9 cellular contexts compared by ENCODE assay signal in the genomic region with DNA sequence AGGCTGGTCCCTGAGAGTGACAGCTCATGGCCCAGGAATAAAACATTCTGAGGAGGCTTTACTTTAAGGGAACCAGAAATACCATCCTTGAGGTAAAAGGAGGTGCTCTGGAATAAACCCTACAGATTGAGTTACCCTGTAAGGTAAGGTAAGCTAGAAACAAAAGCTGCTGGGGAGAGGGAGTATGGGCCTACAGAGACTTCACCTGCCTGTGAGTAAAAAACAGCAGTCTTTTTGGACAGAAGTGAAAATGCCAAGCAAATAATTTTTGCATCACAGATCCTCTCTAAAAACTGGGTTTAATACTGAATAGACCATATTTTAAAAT. TPM values are rescaled to one million over a fixed set of nuclear protein-coding genes. Genes with fewer than 3 reads are reported as not detected.
DNase-seq lines count a peak whose midpoint lies in the region; ATAC-seq, FAIRE-seq and TF ChIP-seq lines count a peak whose summit lies in the region.
"Had no signal": no experiment of that assay in that cellular context is flagged by ENCODE, and none has a peak within 500 bp of the region (broad histone marks: within the 10 kb centered on the region; RNA-seq: fewer than 3 reads in every experiment).

No MANE protein-coding gene starts in this region.

- TF ChIP-seq CTCF in activated CD8-positive, alpha-beta T cell treated with anti-CD3 and anti-CD28 coated beads for 36 hours (IDR thresholded peaks at IDR 0.05): no peak
- no peak for TF ChIP-seq CTCF in kidney (IDR thresholded peaks at IDR 0.05; ENCODE audit: borderline replicate concordance, extremely low read depth, insufficient read depth)

- H3K27ac ChIP-seq in kidney (ENCODE audit: low read depth in 2 of 2, low read length in 2 of 2) (peak overlapping the region; percentile 28 to 93), subcutaneous abdominal adipose tissue (ENCODE audit: low read depth, low read length) (peak overlapping the region; percentile 99)

- H3K4me1 Mint-ChIP-seq in activated CD8-positive, alpha-beta T cell treated with anti-CD3 and anti-CD28 coated beads for 36 hours (ENCODE audit: low read depth): peaks cover 61% of the 10 kb centered on the region

- peak overlapping the region; percentile 86 for H3K27ac Mint-ChIP-seq in activated CD8-positive, alpha-beta T cell treated with anti-CD3 and anti-CD28 coated beads for 36 hours

- POLR2A ChIA-PET in activated CD8-positive, alpha-beta T cell treated with anti-CD3 and anti-CD28 coated beads for 36 hours (lab: Charles Lee): interaction anchor here (0.8 to 2.5 kb wide), 6 partner anchors 9 to 168 kb away, joined by 3 to 10 read pairs (median 3); no protein-coding TSS in a partner anchor

- CTCF ChIA-PET in activated CD8-positive, alpha-beta T cell treated with anti-CD3 and anti-CD28 coated beads for 36 hours (lab: Charles Lee): interaction anchor here (0.9 to 13.0 kb wide), 7 partner anchors 10 to 144 kb away, joined by 3 to 110 read pairs (median 4); no protein-coding TSS in a partner anchor

- no peaks in the 10 kb centered on the region for H3K36me3 ChIP-seq in kidney (ENCODE audit: control insufficient read depth in 1 of 2, insufficient read depth in 2 of 2, low read length in 2 of 2)
- H3K36me3 ChIP-seq in subcutaneous abdominal adipose tissue (ENCODE audit: control insufficient read depth in 5 of 5, insufficient read depth in 5 of 5, low read length in 5 of 5): peaks cover 0 to 7% (median 3%) of the 10 kb centered on the region in 5 donors

- H3K4me1 ChIP-seq in kidney (ENCODE audit: control insufficient read depth in 1 of 2, insufficient read depth in 1 of 2, low read depth in 1 of 2, low read length in 2 of 2) (peaks cover 13 to 39% of the 10 kb centered on the region in 2 donors), subcutaneous abdominal adipose tissue (ENCODE audit: control insufficient read depth in 5 of 5, insufficient read depth in 5 of 5, low read length in 5 of 5) (peaks cover 33 to 69% (median 63%) of the 10 kb centered on the region in 5 donors)

- H3K9me3 ChIP-seq in kidney (ENCODE audit: control insufficient read depth in 1 of 2, low read length in 2 of 2) (no peaks in the 10 kb centered on the region), subcutaneous abdominal adipose tissue (ENCODE audit: control insufficient read depth in 5 of 5, low read length in 5 of 5) (no peaks in the 10 kb centered on the region)

- H3K36me3 Mint-ChIP-seq in activated CD8-positive, alpha-beta T cell treated with anti-CD3 and anti-CD28 coated beads for 36 hours (ENCODE audit: low read depth): peaks cover 6% of the 10 kb centered on the region

- peak overlapping the region; percentile 4 for H3K4me3 Mint-ChIP-seq in activated CD8-positive, alpha-beta T cell treated with anti-CD3 and anti-CD28 coated beads for 36 hours

- H3K27me3 ChIP-seq in subcutaneous abdominal adipose tissue (ENCODE audit: control insufficient read depth in 5 of 5, insufficient read depth in 4 of 5, low read length in 5 of 5): no peaks in the 10 kb centered on the region

- H3K9me3 Mint-ChIP-seq in activated CD8-positive, alpha-beta T cell treated with anti-CD3 and anti-CD28 coated beads for 36 hours: peaks cover 2% of the 10 kb centered on the region

- peak; percentile 54 for DNase-seq in DMS79 (lab: John Stamatoyannopoulos, UW)
- DNase-seq in DMS79 treated with DMSO at 0.1 percent for 48 hours (lab: John Stamatoyannopoulos, UW): no peak
- no peak for DNase-seq in activated CD8-positive, alpha-beta T cell treated with anti-CD3 and anti-CD28 coated beads for 36 hours
- no peak for DNase-seq in kidney
- no peak for DNase-seq in NCI-H146 treated with DMSO at 0.1 percent for 48 hours (lab: John Stamatoyannopoulos, UW; ENCODE audit: unreplicated experiment)
- DNase-seq in AML-193 (lab: John Stamatoyannopoulos, UW): no peak
- DNase-seq: 8988T had no signal

- no peak overlapping the region for H3K4me3 ChIP-seq in kidney (ENCODE audit: low read length in 2 of 2)
- H3K4me3 ChIP-seq in subcutaneous abdominal adipose tissue (ENCODE audit: low read depth in 1 of 5, low read length in 5 of 5): peak overlapping the region in 3 of 5 donors; percentile 1 to 16 (median 7)

- H3K27me3 Mint-ChIP-seq in activated CD8-positive, alpha-beta T cell treated with anti-CD3 and anti-CD28 coated beads for 36 hours: no peaks in the 10 kb centered on the region

- no peak for ATAC-seq in activated CD8-positive, alpha-beta T cell treated with anti-CD3 and anti-CD28 coated beads for 36 hours
- no peak for ATAC-seq in GM18498 (IDR thresholded peaks at IDR 0.05; ENCODE audit: unreplicated experiment)

- H3K9ac ChIP-seq in kidney (ENCODE audit: low read length in 2 of 2) (no peak overlapping the region), subcutaneous abdominal adipose tissue (ENCODE audit: low read length in 5 of 5) (peak overlapping the region in 3 of 5 donors; percentile 27 to 48 (median 43))

- no peak for FAIRE-seq in kidney (lab: Jason Lieb, UNC)

- intact Hi-C loops in activated CD8-positive, alpha-beta T cell treated with anti-CD3 and anti-CD28 coated beads for 36 hours (cut with micrococcal nuclease): no loop called here
- intact Hi-C loops in kidney (cut with DNase I): no loop called here

RNA-seq across cellular contexts. Expression of a gene that starts 41.2 kb away (rescaled TPM):
- 10 to 100 TPM; 90.1 to 98.9 TPM for total RNA-seq in activated CD8-positive, alpha-beta T cell treated with anti-CD3 and anti-CD28 coated beads for 36 hours
- 104 TPM for total RNA-seq in kidney
- 16.6 TPM for polyA plus RNA-seq in kidney (ENCODE audit: insufficient read depth, low read depth, low replicate concordance)

RNA-seq across cellular contexts. Expression of a gene that starts 56.5 kb away (rescaled TPM):
- total RNA-seq in activated CD8-positive, alpha-beta T cell treated with anti-CD3 and anti-CD28 coated beads for 36 hours: 10 to 100 TPM; 22.1 to 23.8 TPM
- 14.3 TPM for total RNA-seq in kidney
- 3.7 TPM for polyA plus RNA-seq in kidney (ENCODE audit: insufficient read depth, low read depth, low replicate concordance)

Comparison
In these comparisons a context has a peak if more than half of its experiments do, and no peak if none do; other contexts are left out.
1. H3K4me3 ChIP-seq: peak in subcutaneous abdominal adipose tissue (3 of 5); none in kidney (0 of 2).
2. H3K9ac ChIP-seq: peak in subcutaneous abdominal adipose tissue (3 of 5); none in kidney (0 of 2).